ENCODE assay signal across 8 cellular contexts in genomic region chr7:44606341-44607140, GRCh38. TPM values are rescaled to one million over a fixed set of nuclear protein-coding genes. Genes with fewer than 3 reads are reported as not detected.
DNase-seq lines count a peak whose midpoint lies in the region; ATAC-seq and TF ChIP-seq lines count a peak whose summit lies in the region.

Gene OGDH, plus strand, starts transcription at chr7:44606627. Its CDS starts 17,717 bp downstream, at chr7:44624344.

- ATAC-seq in GM19438 (IDR thresholded peaks at IDR 0.05; ENCODE audit: low read depth, unreplicated experiment) (peak; percentile 94), HG03575 (IDR thresholded peaks at IDR 0.05; ENCODE audit: extremely low read depth, insufficient number of reproducible peaks, low FRiP score, unreplicated experiment) (peak; percentile 74), right lobe of liver (peak; percentile 93 to 99 (median 96))

- intact Hi-C loops in activated CD4-positive, alpha-beta memory T cell treated with anti-CD3 and anti-CD28 coated beads for 36 hours (cut with micrococcal nuclease) = loop anchor here (1.0 to 2.0 kb wide), 10 partner anchors 11 to 394 kb away; partner anchors contain the start of genes CCM2, PPIA, PURB and TMED4
- intact Hi-C loops in dorsolateral prefrontal cortex (cut with DNase I) (loop anchor here (1.0 to 5.0 kb wide), 6 partner anchors 24 to 242 kb away; partner anchors contain the start of genes H2AZ2 (in 2 of the 2), ZMIZ2 (in 2 of the 2), PPIA (in 1 of the 2) and TMED4 (in 1 of the 2)), right lobe of liver (cut with DNase I) (no loop called here)

- peak within 1 kb of the TSS; percentile 88 to 100 (median 98) for H3K27ac ChIP-seq in dorsolateral prefrontal cortex
- peak within 1 kb of the TSS; percentile 92 to 94 (median 93) for H3K27ac ChIP-seq in right lobe of liver

- H3K36me3 Mint-ChIP-seq in activated CD4-positive, alpha-beta memory T cell treated with anti-CD3 and anti-CD28 coated beads for 36 hours = peaks cover 7% of the 10 kb centered on the region

- CTCF ChIA-PET in activated CD4-positive, alpha-beta memory T cell treated with anti-CD3 and anti-CD28 coated beads for 36 hours (lab: Charles Lee) = interaction anchor here (0.7 to 2.3 kb wide), 8 partner anchors 18 to 529 kb away, joined by 3 to 10 read pairs (median 4); partner anchors contain the start of genes PPIA and YKT6

- peak in 13 of 56 donors; percentile 1 to 33 (median 13) for TF ChIP-seq CTCF in dorsolateral prefrontal cortex (IDR thresholded peaks at IDR 0.05 in 54 of 56, conservative IDR thresholded peaks at IDR 0.05 in 2 of 56; ENCODE audit: low read depth in 1 of 56, partially characterized antibody in 56 of 56)
- no peak for TF ChIP-seq CTCF in right lobe of liver (IDR thresholded peaks at IDR 0.05)

- peak; percentile 94 for TF ChIP-seq POLR2A in right lobe of liver (IDR thresholded peaks at IDR 0.05)

- H3K27me3 Mint-ChIP-seq in activated CD4-positive, alpha-beta memory T cell treated with anti-CD3 and anti-CD28 coated beads for 36 hours = no peaks in the 10 kb centered on the region

- H3K9me3 ChIP-seq in right lobe of liver = no peaks in the 10 kb centered on the region

- WGBS in right lobe of liver (ENCODE audit: insufficient coverage, low coverage, low lambda C conversion rate, missing lambda C conversion rate) = 2% methylated on average over 10 of the region's 93 CpGs

- DNase-seq in CD1c-positive myeloid dendritic cell (ENCODE audit: extremely low spot score) (peak; percentile 99), NCI-H82 treated with DMSO at 0.1 percent for 48 hours (lab: John Stamatoyannopoulos, UW; ENCODE audit: unreplicated experiment) (peak; percentile 90), dorsolateral prefrontal cortex (peak; percentile 98 to 100 (median 99)), right lobe of liver (peak; percentile 99 to 100 (median 100))
- peak; percentile 100 for DNase-seq in activated CD4-positive, alpha-beta memory T cell treated with anti-CD3 and anti-CD28 coated beads for 36 hours
- peak; percentile 99 for DNase-seq in stimulated activated CD4-positive, alpha-beta T cell treated with anti-CD3 and anti-CD28 coated beads, Interleukin-4, amount 100 ng/mL, for 4 hours

- H3K36me3 ChIP-seq in right lobe of liver = no peaks in the 10 kb centered on the region

- H3K4me3 Mint-ChIP-seq in activated CD4-positive, alpha-beta memory T cell treated with anti-CD3 and anti-CD28 coated beads for 36 hours = peak within 1 kb of the TSS; percentile 82

- peaks cover 36% of the 10 kb centered on the region for H3K4me1 Mint-ChIP-seq in activated CD4-positive, alpha-beta memory T cell treated with anti-CD3 and anti-CD28 coated beads for 36 hours (ENCODE audit: low read depth)

- H3K4me1 ChIP-seq in right lobe of liver = peaks cover 0 to 11% (median 1%) of the 10 kb centered on the region in 4 donors

- no peaks in the 10 kb centered on the region for H3K9me3 Mint-ChIP-seq in activated CD4-positive, alpha-beta memory T cell treated with anti-CD3 and anti-CD28 coated beads for 36 hours

- H3K4me3 ChIP-seq in dorsolateral prefrontal cortex (peak within 1 kb of the TSS; percentile 60 to 99 (median 88)), right lobe of liver (peak within 1 kb of the TSS; percentile 89 to 92 (median 90))

- peak within 1 kb of the TSS; percentile 98 for H3K27ac Mint-ChIP-seq in activated CD4-positive, alpha-beta memory T cell treated with anti-CD3 and anti-CD28 coated beads for 36 hours

- no peaks in the 10 kb centered on the region for H3K27me3 ChIP-seq in dorsolateral prefrontal cortex
- H3K27me3 ChIP-seq in right lobe of liver = no peaks in the 10 kb centered on the region

- POLR2A ChIA-PET in activated CD4-positive, alpha-beta memory T cell treated with anti-CD3 and anti-CD28 coated beads for 36 hours (lab: Charles Lee) = interaction anchor here (0.6 to 4.2 kb wide), 18 partner anchors 10 to 354 kb away, joined by 3 to 60 read pairs (median 8); partner anchors contain the start of genes DDX56, H2AZ2, PPIA and PURB

RNA-seq across cellular contexts. Expression of gene OGDH, which starts in this region (rescaled TPM):
- 100 to 1,000 TPM; 103 to 105 TPM for total RNA-seq in activated CD4-positive, alpha-beta memory T cell treated with anti-CD3 and anti-CD28 coated beads for 36 hours
- total RNA-seq in dorsolateral prefrontal cortex (100 to 1,000 TPM in 116 of 120 experiments, 10 to 100 TPM in 4; 86.3 to 153 (median 120) TPM), right lobe of liver (10 to 100 TPM; 46.6 to 63.2 (median 55.8) TPM)

Comparison
In these comparisons a context has a peak if more than half of its experiments do, and no peak if none do; other contexts are left out.
1. Peak in every context shown above with its lines: DNase-seq, ATAC-seq, H3K4me3 ChIP-seq and H3K27ac ChIP-seq.
2. intact Hi-C loops: an anchor here in activated CD4-positive, alpha-beta memory T cell treated with anti-CD3 and anti-CD28 coated beads for 36 hours (1.0 to 2.0 kb wide) and dorsolateral prefrontal cortex (1.0 to 5.0 kb wide); none called in right lobe of liver.